ENCODE assay signal across 8 cellular contexts in genomic region chr12:111597731-111598636, GRCh38. TPM values are rescaled to one million over a fixed set of nuclear protein-coding genes. Genes with fewer than 3 reads are reported as not detected.
DNase-seq lines count a peak whose midpoint lies in the region; ATAC-seq and TF ChIP-seq lines count a peak whose summit lies in the region.

No MANE protein-coding gene starts in this region.

- H3K4me1 ChIP-seq in left ventricle myocardium inferior = peaks cover 70% of the 10 kb centered on the region

- H3K27me3 ChIP-seq in left ventricle myocardium inferior (ENCODE audit: low read depth) = no peaks in the 10 kb centered on the region

- no peak for TF ChIP-seq CTCF in left ventricle myocardium inferior (IDR thresholded peaks at IDR 0.05; ENCODE audit: borderline replicate concordance)

- peak overlapping the region; percentile 100 for H3K27ac ChIP-seq in left ventricle myocardium inferior (replicated peaks)

- H3K4me3 ChIP-seq in left ventricle myocardium inferior = peak overlapping the region; percentile 99

- H3K36me3 ChIP-seq in left ventricle myocardium inferior = no peaks in the 10 kb centered on the region

- intact Hi-C loops in left ventricle myocardium inferior (cut with micrococcal nuclease) = no loop called here

- H3K9me3 ChIP-seq in left ventricle myocardium inferior (replicated peaks) = no peaks in the 10 kb centered on the region

- ATAC-seq in HG03095 (IDR thresholded peaks at IDR 0.05; ENCODE audit: unreplicated experiment) = peak; percentile 11
- no peak for ATAC-seq in GM18519 (IDR thresholded peaks at IDR 0.05; ENCODE audit: low FRiP score, unreplicated experiment)

- DNase-seq in NCI-H510A (lab: John Stamatoyannopoulos, UW) (peak; percentile 19), NCI-H510A treated with DMSO at 0.1 percent for 48 hours (lab: John Stamatoyannopoulos, UW) (no peak), SK-N-DZ (ENCODE audit: low spot score) (peak; percentile 43), amniotic epithelial cell (ENCODE audit: low read depth) (peak; percentile 43), left ventricle myocardium inferior (peak; percentile 53), pons (ENCODE audit: low spot score) (peak; percentile 38)

RNA-seq across cellular contexts. Expression of gene ATXN2, which starts 1.1 kb away (rescaled TPM):
- 17.5 and 33.5 TPM in 2 replicates for polyA plus RNA-seq in SK-N-DZ (2014; cell fraction: cytosol; rRNA removed)
- polyA plus RNA-seq in SK-N-DZ (2014; cell fraction: nucleus; rRNA removed) = 42.0 and 53.1 TPM in 2 replicates
- 50.0 TPM for total RNA-seq in left ventricle myocardium inferior
